In genomic region chr10:11093733-11094132, GRCh38 we compare ENCODE assay signal across 1 cellular context.
TF ChIP-seq lines count a peak whose summit lies in the region.

No MANE protein-coding gene starts in this region.

TF ChIP-seq in HEK293, 187 proteins besides CTCF, POLR2A, EP300 and RAD21 (continued from another document and continues in another):
- TF ChIP-seq ZNF518A (tag by site-specific recombination; conservative IDR thresholded peaks at IDR 0.05; ENCODE audit: low read depth) (no peak), GFI1B (tag by site-specific recombination; IDR thresholded peaks at IDR 0.05) (peak; percentile 58; the same call in 1 of the 2 replicates), ZNF211 (tag by site-specific recombination; IDR thresholded peaks at IDR 0.05; ENCODE audit: low read depth) (no peak), ZNF280C (tag by site-specific recombination; IDR thresholded peaks at IDR 0.05) (no peak), ZNF585B (tag by site-specific recombination; IDR thresholded peaks at IDR 0.05) (no peak), ZNF366 (tag by site-specific recombination; conservative IDR thresholded peaks at IDR 0.05) (peak; percentile 90), ZNF26 (tag by site-specific recombination; IDR thresholded peaks at IDR 0.05) (0 out of 2 replicates have a peak, but pooled peaks have one; percentile 7), ZSCAN23 (tag by site-specific recombination; IDR thresholded peaks at IDR 0.05) (peak; percentile 41; the same call in 1 of the 2 replicates), ZNF514 (tag by site-specific recombination; IDR thresholded peaks at IDR 0.05) (no peak), RBAK (tag by site-specific recombination; IDR thresholded peaks at IDR 0.05) (no peak), ZNF843 (tag by site-specific recombination; IDR thresholded peaks at IDR 0.05) (peak; percentile 57; the same call in 1 of the 2 replicates), ZSCAN4 (tag by site-specific recombination; IDR thresholded peaks at IDR 0.05) (no peak), SP3 (tag by site-specific recombination; IDR thresholded peaks at IDR 0.05) (peak; percentile 37; the same call in 1 of the 2 replicates), TSHZ1 (tag by site-specific recombination; IDR thresholded peaks at IDR 0.05; ENCODE audit: borderline replicate concordance) (peak; percentile 68; the same call in 1 of the 2 replicates), SETDB1 (IDR thresholded peaks at IDR 0.05; ENCODE audit: insufficient read length, low read length) (peak; percentile 75), ZNF362 (tag by site-specific recombination; IDR thresholded peaks at IDR 0.05) (peak; percentile 82; the same call in 1 of the 2 replicates), ZNF37A (tag by site-specific recombination; IDR thresholded peaks at IDR 0.05) (no peak), TRIM28 (IDR thresholded peaks at IDR 0.05; ENCODE audit: borderline replicate concordance, low read length) (peak; percentile 77; the same call in 1 of the 2 replicates), ZBTB44 (tag by site-specific recombination; IDR thresholded peaks at IDR 0.05) (no peak), OVOL3 (tag by site-specific recombination; IDR thresholded peaks at IDR 0.05) (no peak), ZNF19 (tag by site-specific recombination; IDR thresholded peaks at IDR 0.05; ENCODE audit: low read depth) (no peak), ZBTB7A (tag by site-specific recombination; IDR thresholded peaks at IDR 0.05; ENCODE audit: low read depth) (peak; percentile 62; the same call in 1 of the 2 replicates), INSM2 (tag by site-specific recombination; IDR thresholded peaks at IDR 0.05) (peak; percentile 90), SCRT2 (tag by site-specific recombination; IDR thresholded peaks at IDR 0.05) (no peak), SP7 (tag by site-specific recombination; IDR thresholded peaks at IDR 0.05) (peak; percentile 53), ZNF48 (tag by site-specific recombination; IDR thresholded peaks at IDR 0.05) (no peak), ELK4 (IDR thresholded peaks at IDR 0.05; ENCODE audit: borderline replicate concordance, low read depth, low read length) (no peak), ZNF549 (tag by site-specific recombination; IDR thresholded peaks at IDR 0.05) (no peak), ZNF354C (tag by site-specific recombination; IDR thresholded peaks at IDR 0.05; ENCODE audit: borderline replicate concordance, low read depth) (no peak), ZNF776 (tag by site-specific recombination; IDR thresholded peaks at IDR 0.05; ENCODE audit: borderline replicate concordance) (no peak), ZNF670 (tag by site-specific recombination; IDR thresholded peaks at IDR 0.05; ENCODE audit: low read depth) (no peak), ZEB2 (tag by site-specific recombination; IDR thresholded peaks at IDR 0.05) (0 out of 2 replicates have a peak, but pooled peaks have one; percentile 40), HIC1 (tag by site-specific recombination; IDR thresholded peaks at IDR 0.05) (peak; percentile 87), ZBTB21 (tag by site-specific recombination; IDR thresholded peaks at IDR 0.05) (no peak), ZNF624 (tag by site-specific recombination; IDR thresholded peaks at IDR 0.05) (no peak)
